8 cellular contexts compared by ENCODE assay signal in genomic region chr5:128844354-128844923, GRCh38.
DNase-seq lines count a peak whose midpoint lies in the region; ATAC-seq, FAIRE-seq and TF ChIP-seq lines count a peak whose summit lies in the region.

No MANE protein-coding gene starts in this region.

- H3K4me3 ChIP-seq in DOHH2 (ENCODE audit: low read length) (no peak overlapping the region), bronchial epithelial cell (ENCODE audit: low read depth, low read length) (no peak overlapping the region), mesendoderm (ENCODE audit: low read length) (no peak overlapping the region), Peyer's patch (no peak overlapping the region)

- H3K79me1 ChIP-seq in mesendoderm (ENCODE audit: low read length): no peaks in the 10 kb centered on the region

- no peak overlapping the region for H3K56ac ChIP-seq in mesendoderm (ENCODE audit: low read length)

- H4K5ac ChIP-seq in mesendoderm (ENCODE audit: low read length): no peak overlapping the region

- no peak for TF ChIP-seq POLR2A in Peyer's patch (IDR thresholded peaks at IDR 0.05)

- WGBS in mesendoderm (ENCODE audit: extremely low coverage, insufficient coverage, low lambda C conversion rate): no CpG with 5 or more reads among the region's 2 CpGs

- H3K18ac ChIP-seq in mesendoderm (ENCODE audit: low read length): no peak overlapping the region

- H3K4me2 ChIP-seq in DOHH2 (ENCODE audit: low read length) (no peak overlapping the region), mesendoderm (ENCODE audit: low read length) (no peak overlapping the region)

- no peak overlapping the region for H4K8ac ChIP-seq in mesendoderm (ENCODE audit: low read depth, low read length)

- H2BK5ac ChIP-seq in mesendoderm (ENCODE audit: low read length): no peak overlapping the region

- H2AK5ac ChIP-seq in mesendoderm (ENCODE audit: low read length): no peak overlapping the region

- no peak overlapping the region for H2BK120ac ChIP-seq in mesendoderm (ENCODE audit: low read depth, low read length)

- H3K9me2 ChIP-seq in DOHH2 (replicated peaks; ENCODE audit: control insufficient read depth, low read length): no peaks in the 10 kb centered on the region

- ATAC-seq in GM21619 (IDR thresholded peaks at IDR 0.05; ENCODE audit: unreplicated experiment) (no peak), GM18861 (IDR thresholded peaks at IDR 0.05; ENCODE audit: unreplicated experiment) (no peak)

- TF ChIP-seq CTCF in DOHH2 (IDR thresholded peaks at IDR 0.05; ENCODE audit: low read depth, low read length, poor library complexity, severe bottlenecking) (peak; percentile 29), LNCAP (IDR thresholded peaks at IDR 0.05) (peak; percentile 49), bronchial epithelial cell (IDR thresholded peaks at IDR 0.05; ENCODE audit: insufficient read depth, low read length, severe bottlenecking) (peak; percentile 5), Peyer's patch (IDR thresholded peaks at IDR 0.05) (peak in 2 of 6 experiments; percentile 6 to 16)

- H3K4ac ChIP-seq in mesendoderm (ENCODE audit: low read depth, low read length): no peak overlapping the region

- H3K23ac ChIP-seq in mesendoderm (ENCODE audit: low read length): no peak overlapping the region

- H3K27ac ChIP-seq in DOHH2 (ENCODE audit: low read depth, low read length): no peak overlapping the region
- no peak overlapping the region for H3K27ac ChIP-seq in mesendoderm (ENCODE audit: low read depth, low read length)
- no peak overlapping the region for H3K27ac ChIP-seq in Peyer's patch

- H2BK15ac ChIP-seq in mesendoderm (replicated peaks; ENCODE audit: low read depth): no peak overlapping the region

- DNase-seq in bronchial epithelial cell (ENCODE audit: low read depth) (peak; percentile 48), mesendoderm (peak; percentile 30), Peyer's patch (no peak)
- DNase-seq in activated CD8-positive, alpha-beta memory T cell treated with anti-CD3 and anti-CD28 coated beads, Interleukin-2, amount 50 U/mL, for 4 hours: no peak

- H3K9ac ChIP-seq in mesendoderm (ENCODE audit: low read length): no peak overlapping the region

- no peaks in the 10 kb centered on the region for H3F3A ChIP-seq in DOHH2 (ENCODE audit: control insufficient read depth, insufficient read depth)

- H4K20me1 ChIP-seq in DOHH2 (ENCODE audit: control insufficient read depth, insufficient read depth, low read depth, low read length): no peaks in the 10 kb centered on the region

- no peaks in the 10 kb centered on the region for H3K79me2 ChIP-seq in DOHH2 (ENCODE audit: control insufficient read depth, low read length)
- H3K79me2 ChIP-seq in mesendoderm (ENCODE audit: control insufficient read depth, insufficient read depth, low read length): no peaks in the 10 kb centered on the region

- H3K9me3 ChIP-seq in DOHH2 (ENCODE audit: control insufficient read depth, insufficient read depth, low read length) (no peaks in the 10 kb centered on the region), Peyer's patch (peaks cover 0 to under 1% (median 0%) of the 10 kb centered on the region in 4 donors)

- FAIRE-seq in bronchial epithelial cell (lab: Jason Lieb, UNC): no peak

- H3K36me3 ChIP-seq in DOHH2 (ENCODE audit: control insufficient read depth, low read length) (no peaks in the 10 kb centered on the region), bronchial epithelial cell (ENCODE audit: control insufficient read depth, insufficient read depth, low read length) (no peaks in the 10 kb centered on the region), mesendoderm (ENCODE audit: control insufficient read depth, insufficient read depth, low read length) (no peaks in the 10 kb centered on the region), Peyer's patch (no peaks in the 10 kb centered on the region)

- H3K27me3 ChIP-seq in DOHH2 (ENCODE audit: control insufficient read depth, low read length) (no peaks in the 10 kb centered on the region), bronchial epithelial cell (ENCODE audit: control insufficient read depth, insufficient read depth, low read length) (peaks cover 1% of the 10 kb centered on the region), mesendoderm (ENCODE audit: insufficient read depth, low read length, poor library complexity) (no peaks in the 10 kb centered on the region), Peyer's patch (no peaks in the 10 kb centered on the region)

- H3K4me1 ChIP-seq in DOHH2 (ENCODE audit: control insufficient read depth, low read length) (no peaks in the 10 kb centered on the region), mesendoderm (ENCODE audit: control insufficient read depth, low read depth, low read length) (no peaks in the 10 kb centered on the region), Peyer's patch (no peaks in the 10 kb centered on the region)

Comparison
In these comparisons a context has a peak if more than half of its experiments do, and no peak if none do; other contexts are left out.
1. DNase-seq: peak in bronchial epithelial cell (single experiment) and mesendoderm (single experiment); none in Peyer's patch (0 of 3) and activated CD8-positive, alpha-beta memory T cell treated with anti-CD3 and anti-CD28 coated beads, Interleukin-2, amount 50 U/mL, for 4 hours (single experiment).